ENCODE assay signal across 19 cellular contexts in the genomic region with DNA sequence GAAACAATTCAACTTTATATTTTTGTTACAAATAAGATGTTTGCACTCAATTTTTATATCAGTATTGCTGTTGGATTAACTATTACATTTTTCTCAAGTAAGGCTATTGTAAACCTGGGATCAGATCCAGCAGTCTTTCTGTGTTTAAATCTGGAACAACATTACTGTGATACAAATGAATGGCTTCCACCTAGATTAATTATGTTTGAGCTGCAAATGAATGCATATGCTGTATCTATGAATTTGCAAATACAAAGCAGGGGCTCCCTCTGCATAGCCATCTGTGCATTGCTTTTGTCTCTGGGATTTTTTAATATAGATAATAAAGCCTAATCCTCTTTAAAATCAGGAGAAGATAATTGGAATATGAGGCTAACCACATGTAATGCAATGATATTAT.
"Had no signal": no experiment of that assay in that cellular context is flagged by ENCODE, and none has a peak within 500 bp of the region (broad histone marks: within the 10 kb centered on the region; RNA-seq: fewer than 3 reads in every experiment).

No MANE protein-coding gene starts in this region.

- H3K27ac ChIP-seq: colonic mucosa, heart left ventricle, psoas muscle, right lobe of liver had no signal

- H3K4me3 ChIP-seq: colonic mucosa, heart left ventricle, lung, psoas muscle, right lobe of liver, smooth muscle cell had no signal

- DNase-seq: activated CD4-positive, alpha-beta memory T cell treated with anti-CD3 and anti-CD28 coated beads for 36 hours; activated CD4-positive, CD25-positive, alpha-beta regulatory T cell; activated CD8-positive, alpha-beta memory T cell treated with anti-CD3 and anti-CD28 coated beads, Interleukin-2, amount 10 ng/mL, durations not matched to agents 7 days and 5 days; activated naive CD4-positive, alpha-beta T cell treated with anti-CD3 and anti-CD28 coated beads, Interleukin-2, amount 10 ng/mL, durations not matched to agents 7 days and 5 days; activated T-cell treated with anti-CD3 and anti-CD28 coated beads, Interleukin-2, amount 50 U/mL, for 24 hours; caudate nucleus; colonic mucosa; heart left ventricle; left colon; psoas muscle; right lobe of liver; stimulated activated CD4-positive, alpha-beta T cell treated with anti-CD3 and anti-CD28 coated beads, Interleukin-4, amount 100 ng/mL, for 4 hours; stimulated activated CD8-positive, alpha-beta memory T cell treated with anti-CD3 and anti-CD28 coated beads, Interleukin-4, amount 100 ng/mL, for 48 hours; stimulated activated naive CD4-positive, alpha-beta T cell treated with Interleukin-2 at 50 U/mL for 16 hours; T-helper 2 cell had no signal

- H3K4me1 Mint-ChIP-seq: activated CD8-positive, alpha-beta memory T cell treated with anti-CD3 and anti-CD28 coated beads, Interleukin-2, amount 10 ng/mL, durations not matched to agents 7 days and 5 days; neural crest cell had no signal

- H3K4me2 ChIP-seq: smooth muscle cell had no signal

- H3K27ac Mint-ChIP-seq: activated CD4-positive, alpha-beta memory T cell treated with anti-CD3 and anti-CD28 coated beads for 36 hours; activated CD8-positive, alpha-beta memory T cell treated with anti-CD3 and anti-CD28 coated beads, Interleukin-2, amount 10 ng/mL, durations not matched to agents 7 days and 5 days; activated naive CD4-positive, alpha-beta T cell treated with anti-CD3 and anti-CD28 coated beads, Interleukin-2, amount 10 ng/mL, durations not matched to agents 7 days and 5 days; activated T-cell treated with anti-CD3 and anti-CD28 coated beads, Interleukin-2, amount 50 U/mL, for 24 hours; type B pancreatic cell had no signal

- H3K27me3 ChIP-seq: colonic mucosa, heart left ventricle, right lobe of liver had no signal

- H3K9me3 Mint-ChIP-seq: activated CD4-positive, alpha-beta memory T cell treated with anti-CD3 and anti-CD28 coated beads for 36 hours; activated naive CD4-positive, alpha-beta T cell treated with anti-CD3 and anti-CD28 coated beads, Interleukin-2, amount 10 ng/mL, durations not matched to agents 7 days and 5 days; activated T-cell treated with anti-CD3 and anti-CD28 coated beads, Interleukin-2, amount 50 U/mL, for 24 hours; neural crest cell had no signal

- H3K4me3 Mint-ChIP-seq: activated CD4-positive, alpha-beta memory T cell treated with anti-CD3 and anti-CD28 coated beads for 36 hours; activated CD8-positive, alpha-beta memory T cell treated with anti-CD3 and anti-CD28 coated beads, Interleukin-2, amount 10 ng/mL, durations not matched to agents 7 days and 5 days; activated naive CD4-positive, alpha-beta T cell treated with anti-CD3 and anti-CD28 coated beads, Interleukin-2, amount 10 ng/mL, durations not matched to agents 7 days and 5 days; activated T-cell treated with anti-CD3 and anti-CD28 coated beads, Interleukin-2, amount 50 U/mL, for 24 hours; neural crest cell; type B pancreatic cell had no signal

- H3K27me3 Mint-ChIP-seq: activated CD4-positive, alpha-beta memory T cell treated with anti-CD3 and anti-CD28 coated beads for 36 hours; activated naive CD4-positive, alpha-beta T cell treated with anti-CD3 and anti-CD28 coated beads, Interleukin-2, amount 10 ng/mL, durations not matched to agents 7 days and 5 days; activated T-cell treated with anti-CD3 and anti-CD28 coated beads, Interleukin-2, amount 50 U/mL, for 24 hours; type B pancreatic cell had no signal

- H3K36me3 ChIP-seq: colonic mucosa, heart left ventricle, right lobe of liver had no signal

- H3K36me3 Mint-ChIP-seq: activated CD4-positive, alpha-beta memory T cell treated with anti-CD3 and anti-CD28 coated beads for 36 hours; activated CD8-positive, alpha-beta memory T cell treated with anti-CD3 and anti-CD28 coated beads, Interleukin-2, amount 10 ng/mL, durations not matched to agents 7 days and 5 days; type B pancreatic cell had no signal

- H3K9me3 ChIP-seq: colonic mucosa, heart left ventricle, psoas muscle, right lobe of liver had no signal

- H3K4me1 ChIP-seq: colonic mucosa, heart left ventricle, psoas muscle, right lobe of liver had no signal
